ENCODE assay signal across 9 cellular contexts in the genomic region with DNA sequence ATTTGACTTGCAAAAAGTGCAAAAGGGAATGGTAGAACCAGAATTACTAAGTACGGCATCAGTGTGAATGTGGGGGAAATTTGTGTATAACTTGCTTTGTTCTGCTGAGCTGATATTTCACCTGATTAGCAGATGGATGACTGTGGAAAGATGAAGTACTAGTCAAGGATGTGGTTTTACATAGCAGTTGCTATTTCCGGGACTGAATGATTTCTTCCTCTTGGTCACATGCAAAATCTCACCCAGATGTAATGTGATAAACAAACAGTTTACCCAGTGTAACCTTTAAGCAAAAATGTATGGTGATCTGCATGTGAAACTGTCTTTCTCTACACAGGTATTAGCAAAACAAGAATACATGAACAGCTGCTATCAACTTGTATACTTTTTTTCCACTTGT. TPM values are rescaled to one million over a fixed set of nuclear protein-coding genes. Genes with fewer than 3 reads are reported as not detected.
A peak's percentile ranks its signal among the peaks of the same experiment; 100 is the strongest.
DNase-seq lines count a peak whose midpoint lies in the region; ATAC-seq and TF ChIP-seq lines count a peak whose summit lies in the region.
"Had no signal": no experiment of that assay in that cellular context is flagged by ENCODE, and none has a peak within 500 bp of the region (broad histone marks: within the 10 kb centered on the region; RNA-seq: fewer than 3 reads in every experiment).

No MANE protein-coding gene starts in this region.

- no peak overlapping the region for H3K4me2 ChIP-seq in SK-N-SH

- in situ Hi-C loops in transverse colon (cut with MboI; ENCODE audit: low pct_ligation_motif_present in 1 of 4, low pct_unique_long_range_greater_than_20kb in 1 of 4, low sequenced_read_pairs in 3 of 4) = no loop called here

- peaks cover 2 to 8% of the 10 kb centered on the region in 2 experiments; a peak in 3 of 4 replicates for H3K4me1 ChIP-seq in SK-N-SH (ENCODE audit: control insufficient read depth in 1 of 2, insufficient read depth in 2 of 2, low read depth in 1 of 2, low read length in 1 of 2)
- peaks cover 4 to 10% of the 10 kb centered on the region in 2 experiments for H3K4me1 ChIP-seq in neutrophil (ENCODE audit: control insufficient read depth in 1 of 2, insufficient read depth in 1 of 2, low read depth in 1 of 2, low read length in 1 of 2)
- no peaks in the 10 kb centered on the region for H3K4me1 ChIP-seq in transverse colon

- H3K9ac ChIP-seq in SK-N-SH = no peak overlapping the region

- H3K4me3 ChIP-seq in SK-N-SH (ENCODE audit: low read depth in 2 of 2, low read length in 1 of 2) (no peak overlapping the region), neutrophil (ENCODE audit: low read depth in 1 of 2, low read length in 1 of 2) (no peak overlapping the region), transverse colon (no peak overlapping the region)
- H3K4me3 ChIP-seq: thoracic aorta had no signal

- TF ChIP-seq EP300 in SK-N-SH (IDR thresholded peaks at IDR 0.05; ENCODE audit: borderline replicate concordance in 1 of 2, low read depth in 1 of 2, low read length in 1 of 2) = no peak
- TF ChIP-seq EP300 in transverse colon (IDR thresholded peaks at IDR 0.05; ENCODE audit: low read depth) = no peak

- H3K4me3 Mint-ChIP-seq in T-helper 1 cell treated with Interleukin-12 subunit alpha and Interleukin-12 subunit beta and Interleukin-4 antibody, amounts not matched to agents 30 μg/mL and 1 μg/mL, for 36 hours = peak overlapping the region; percentile 40

- H2AFZ ChIP-seq in SK-N-SH (ENCODE audit: low read depth) = no peak overlapping the region

- peaks cover 62% of the 10 kb centered on the region for H3K4me1 Mint-ChIP-seq in T-helper 1 cell treated with Interleukin-12 subunit alpha and Interleukin-12 subunit beta and Interleukin-4 antibody, amounts not matched to agents 30 μg/mL and 1 μg/mL, for 36 hours (ENCODE audit: low read depth)

- DNase-seq in SK-N-SH = no peak
- no peak for DNase-seq in activated effector memory CD4-positive, alpha-beta T cell treated with Interleukin-2 at 50 U/mL for 16 hours
- no peak for DNase-seq in transverse colon
- no peak for DNase-seq in DMS153 treated with DMSO at 0.1 percent for 48 hours (lab: John Stamatoyannopoulos, UW; ENCODE audit: unreplicated experiment)

- TF ChIP-seq RAD21 in SK-N-SH (IDR thresholded peaks at IDR 0.05; ENCODE audit: low read length) = no peak

- H3K9me3 ChIP-seq in SK-N-SH = no peaks in the 10 kb centered on the region
- H3K9me3 ChIP-seq in neutrophil = no peaks in the 10 kb centered on the region
- H3K9me3 ChIP-seq in transverse colon = no peaks in the 10 kb centered on the region
- H3K9me3 ChIP-seq: thoracic aorta had no signal

- POLR2A ChIA-PET in SK-N-SH (lab: Yijun Ruan, JAX) = no interaction called here

- no peaks in the 10 kb centered on the region for H3K9me3 Mint-ChIP-seq in T-helper 1 cell treated with Interleukin-12 subunit alpha and Interleukin-12 subunit beta and Interleukin-4 antibody, amounts not matched to agents 30 μg/mL and 1 μg/mL, for 36 hours

- peaks cover 35% of the 10 kb centered on the region for H3K36me3 Mint-ChIP-seq in T-helper 1 cell treated with Interleukin-12 subunit alpha and Interleukin-12 subunit beta and Interleukin-4 antibody, amounts not matched to agents 30 μg/mL and 1 μg/mL, for 36 hours (ENCODE audit: low read depth)

- 0 out of 2 replicates have a peak, but pooled peaks cover 3% of the 10 kb centered on the region for H3K79me2 ChIP-seq in SK-N-SH (ENCODE audit: insufficient read depth)

- no peak overlapping the region; a peak in 1 of 4 replicates for H3K27ac ChIP-seq in SK-N-SH (ENCODE audit: low read depth in 2 of 2, low read length in 1 of 2)
- H3K27ac ChIP-seq in neutrophil = peak overlapping the region; percentile 62
- no peak overlapping the region for H3K27ac ChIP-seq in transverse colon
- H3K27ac ChIP-seq: thoracic aorta had no signal

- H3K27ac Mint-ChIP-seq in T-helper 1 cell treated with Interleukin-12 subunit alpha and Interleukin-12 subunit beta and Interleukin-4 antibody, amounts not matched to agents 30 μg/mL and 1 μg/mL, for 36 hours = peak overlapping the region; percentile 78

- H3K27me3 Mint-ChIP-seq in T-helper 1 cell treated with Interleukin-12 subunit alpha and Interleukin-12 subunit beta and Interleukin-4 antibody, amounts not matched to agents 30 μg/mL and 1 μg/mL, for 36 hours (ENCODE audit: low read depth) = no peaks in the 10 kb centered on the region

- WGBS in SK-N-SH (ENCODE audit: low lambda C conversion rate) = 83% methylated on average over 2 of the region's 2 CpGs
- WGBS in transverse colon (ENCODE audit: low coverage in 1 of 2), 2 donors = 47 to 50% methylated on average over 2 of the region's 2 CpGs

- H3K27me3 ChIP-seq in SK-N-SH (ENCODE audit: insufficient read depth) (no peaks in the 10 kb centered on the region), neutrophil (no peaks in the 10 kb centered on the region), transverse colon (no peaks in the 10 kb centered on the region)

- TF ChIP-seq POLR2A in transverse colon (IDR thresholded peaks at IDR 0.05) = no peak

- intact Hi-C loops in transverse colon (cut with DNase I; ENCODE audit: low total_unique reads) = no loop called here

- no peak for TF ChIP-seq CTCF in SK-N-SH (IDR thresholded peaks at IDR 0.05)
- no peak for TF ChIP-seq CTCF in neutrophil (IDR thresholded peaks at IDR 0.05)
- TF ChIP-seq CTCF in transverse colon (IDR thresholded peaks at IDR 0.05) = no peak

- CTCF ChIA-PET in SK-N-SH (lab: Yijun Ruan, JAX) = interaction anchor here (0.7 to 3.9 kb wide), 3 partner anchors 26 to 590 kb away, joined by 4 to 17 read pairs (median 5); no protein-coding TSS in a partner anchor

- H3K9me2 ChIP-seq in SK-N-SH = no peaks in the 10 kb centered on the region

- H3K36me3 ChIP-seq in SK-N-SH (replicated peaks in 1 of 2; ENCODE audit: control insufficient read depth in 1 of 2, insufficient read depth in 2 of 2, low read length in 1 of 2) (peaks cover 23 to 72% of the 10 kb centered on the region in 2 experiments), neutrophil (peaks cover 75% of the 10 kb centered on the region), transverse colon (peaks cover 0 to 1% (median 0%) of the 10 kb centered on the region in 4 donors)

- peaks cover 9% of the 10 kb centered on the region for H3F3A ChIP-seq in SK-N-SH (replicated peaks; ENCODE audit: insufficient read depth)

- ATAC-seq in SK-N-SH treated with all-trans-retinoic acid at 6 μM for 48 hours = no peak
- peak; percentile 75 for ATAC-seq in HG02973 (IDR thresholded peaks at IDR 0.05; ENCODE audit: unreplicated experiment)

- H4K20me1 ChIP-seq in SK-N-SH (ENCODE audit: insufficient read depth) = peaks cover 6% of the 10 kb centered on the region; the same call in 1 of the 2 replicates

TF ChIP-seq in SK-N-SH, 30 proteins besides CTCF, POLR2A, EP300 and RAD21:
- no peak for TF ChIP-seq CHD2 (IDR thresholded peaks at IDR 0.05; ENCODE audit: low read length, partially characterized antibody)
- TF ChIP-seq, protein P1, sequence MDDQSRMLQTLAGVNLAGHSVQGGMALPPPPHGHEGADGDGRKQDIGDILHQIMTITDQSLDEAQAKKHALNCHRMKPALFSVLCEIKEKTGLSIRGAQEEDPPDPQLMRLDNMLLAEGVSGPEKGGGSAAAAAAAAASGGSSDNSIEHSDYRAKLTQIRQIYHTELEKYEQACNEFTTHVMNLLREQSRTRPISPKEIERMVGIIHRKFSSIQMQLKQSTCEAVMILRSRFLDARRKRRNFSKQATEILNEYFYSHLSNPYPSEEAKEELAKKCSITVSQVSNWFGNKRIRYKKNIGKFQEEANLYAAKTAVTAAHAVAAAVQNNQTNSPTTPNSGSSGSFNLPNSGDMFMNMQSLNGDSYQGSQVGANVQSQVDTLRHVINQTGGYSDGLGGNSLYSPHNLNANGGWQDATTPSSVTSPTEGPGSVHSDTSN (IDR thresholded peaks at IDR 0.05) = peak; percentile 13; the same call in 1 of the 2 replicates

TF ChIP-seq in SK-N-SH treated with all-trans-retinoic acid at 6 μM for 48 hours, 23 proteins besides CTCF, POLR2A, EP300 and RAD21 (continues in another document):
- TF ChIP-seq, protein P2, sequence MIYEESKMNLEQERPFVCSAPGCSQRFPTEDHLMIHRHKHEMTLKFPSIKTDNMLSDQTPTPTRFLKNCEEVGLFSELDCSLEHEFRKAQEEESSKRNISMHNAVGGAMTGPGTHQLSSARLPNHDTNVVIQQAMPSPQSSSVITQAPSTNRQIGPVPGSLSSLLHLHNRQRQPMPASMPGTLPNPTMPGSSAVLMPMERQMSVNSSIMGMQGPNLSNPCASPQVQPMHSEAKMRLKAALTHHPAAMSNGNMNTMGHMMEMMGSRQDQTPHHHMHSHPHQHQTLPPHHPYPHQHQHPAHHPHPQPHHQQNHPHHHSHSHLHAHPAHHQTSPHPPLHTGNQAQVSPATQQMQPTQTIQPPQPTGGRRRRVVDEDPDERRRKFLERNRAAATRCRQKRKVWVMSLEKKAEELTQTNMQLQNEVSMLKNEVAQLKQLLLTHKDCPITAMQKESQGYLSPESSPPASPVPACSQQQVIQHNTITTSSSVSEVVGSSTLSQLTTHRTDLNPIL (CRISPR knock-in tag; IDR thresholded peaks at IDR 0.05; ENCODE audit: low read depth) = no peak
- TF ChIP-seq, protein P3, sequence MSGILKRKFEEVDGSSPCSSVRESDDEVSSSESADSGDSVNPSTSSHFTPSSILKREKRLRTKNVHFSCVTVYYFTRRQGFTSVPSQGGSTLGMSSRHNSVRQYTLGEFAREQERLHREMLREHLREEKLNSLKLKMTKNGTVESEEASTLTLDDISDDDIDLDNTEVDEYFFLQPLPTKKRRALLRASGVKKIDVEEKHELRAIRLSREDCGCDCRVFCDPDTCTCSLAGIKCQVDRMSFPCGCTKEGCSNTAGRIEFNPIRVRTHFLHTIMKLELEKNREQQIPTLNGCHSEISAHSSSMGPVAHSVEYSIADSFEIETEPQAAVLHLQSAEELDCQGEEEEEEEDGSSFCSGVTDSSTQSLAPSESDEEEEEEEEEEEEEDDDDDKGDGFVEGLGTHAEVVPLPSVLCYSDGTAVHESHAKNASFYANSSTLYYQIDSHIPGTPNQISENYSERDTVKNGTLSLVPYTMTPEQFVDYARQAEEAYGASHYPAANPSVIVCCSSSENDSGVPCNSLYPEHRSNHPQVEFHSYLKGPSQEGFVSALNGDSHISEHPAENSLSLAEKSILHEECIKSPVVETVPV (CRISPR knock-in tag; IDR thresholded peaks at IDR 0.05) = no peak
- TF ChIP-seq ZNF8 (CRISPR knock-in tag; IDR thresholded peaks at IDR 0.05) (no peak), ISL1 (CRISPR knock-in tag; IDR thresholded peaks at IDR 0.05) (no peak), ZFP30 (CRISPR knock-in tag; IDR thresholded peaks at IDR 0.05) (no peak), OSR1 (CRISPR knock-in tag; IDR thresholded peaks at IDR 0.05) (no peak), SNAI2 (CRISPR knock-in tag; IDR thresholded peaks at IDR 0.05) (no peak), ESRRG (CRISPR knock-in tag; IDR thresholded peaks at IDR 0.05) (no peak), CSDC2 (CRISPR knock-in tag; IDR thresholded peaks at IDR 0.05) (no peak), ZC3H10 (CRISPR knock-in tag; IDR thresholded peaks at IDR 0.05) (no peak), BACH2 (CRISPR knock-in tag; IDR thresholded peaks at IDR 0.05; ENCODE audit: borderline replicate concordance) (no peak), RARB (CRISPR knock-in tag; IDR thresholded peaks at IDR 0.05) (no peak)

RNA-seq across cellular contexts. Expression of a gene that starts 46.1 kb away (rescaled TPM):
- polyA plus RNA-seq in SK-N-SH (2012; rRNA removed) = 6.0 and 6.9 TPM in 2 replicates
- polyA plus RNA-seq in SK-N-SH (2012; cell fraction: cytosol; rRNA removed) = 6.3 and 8.9 TPM in 2 replicates
- 4.1 and 5.9 TPM in 2 replicates for polyA plus RNA-seq in SK-N-SH (2012; cell fraction: nucleus; rRNA removed)
- total RNA-seq in transverse colon = 10 to 100 TPM; 11.6 to 27.8 (median 20.7) TPM
